6 cellular contexts compared by ENCODE assay signal in the genomic region with DNA sequence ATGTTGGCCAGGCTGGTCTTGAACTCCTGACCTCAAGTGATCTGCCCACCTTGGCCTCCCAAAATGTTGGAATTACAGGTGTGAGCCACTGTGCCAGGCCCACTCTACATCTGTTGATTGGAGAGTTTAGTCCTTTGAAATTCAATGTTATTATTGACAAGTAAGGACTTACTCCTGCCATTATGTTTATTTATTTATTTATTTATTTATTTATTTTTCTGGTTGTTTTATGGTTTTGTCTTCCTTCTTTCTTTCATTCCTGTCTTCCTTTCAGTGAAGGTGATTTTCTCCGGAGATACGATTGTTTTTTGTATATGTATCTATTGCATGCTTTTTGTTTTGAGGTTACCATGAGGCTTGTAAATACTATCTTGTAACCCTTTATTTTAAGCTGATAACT.
"Had no signal": no experiment of that assay in that cellular context is flagged by ENCODE, and none has a peak within 500 bp of the region (broad histone marks: within the 10 kb centered on the region; RNA-seq: fewer than 3 reads in every experiment).

No MANE protein-coding gene starts in this region.

- H3K4me3 Mint-ChIP-seq: IgD-negative memory B cell had no signal

- H3K4me1 Mint-ChIP-seq: IgD-negative memory B cell had no signal

- DNase-seq: IMR-90, KBM-7, KG1 had no signal

- H3K27ac ChIP-seq: HL-60 had no signal

- H3K27ac Mint-ChIP-seq: IgD-negative memory B cell had no signal

- H3K4me3 ChIP-seq: K562 had no signal
